Comparison of ENCODE assay signal across 1 cellular context in the genomic region with DNA sequence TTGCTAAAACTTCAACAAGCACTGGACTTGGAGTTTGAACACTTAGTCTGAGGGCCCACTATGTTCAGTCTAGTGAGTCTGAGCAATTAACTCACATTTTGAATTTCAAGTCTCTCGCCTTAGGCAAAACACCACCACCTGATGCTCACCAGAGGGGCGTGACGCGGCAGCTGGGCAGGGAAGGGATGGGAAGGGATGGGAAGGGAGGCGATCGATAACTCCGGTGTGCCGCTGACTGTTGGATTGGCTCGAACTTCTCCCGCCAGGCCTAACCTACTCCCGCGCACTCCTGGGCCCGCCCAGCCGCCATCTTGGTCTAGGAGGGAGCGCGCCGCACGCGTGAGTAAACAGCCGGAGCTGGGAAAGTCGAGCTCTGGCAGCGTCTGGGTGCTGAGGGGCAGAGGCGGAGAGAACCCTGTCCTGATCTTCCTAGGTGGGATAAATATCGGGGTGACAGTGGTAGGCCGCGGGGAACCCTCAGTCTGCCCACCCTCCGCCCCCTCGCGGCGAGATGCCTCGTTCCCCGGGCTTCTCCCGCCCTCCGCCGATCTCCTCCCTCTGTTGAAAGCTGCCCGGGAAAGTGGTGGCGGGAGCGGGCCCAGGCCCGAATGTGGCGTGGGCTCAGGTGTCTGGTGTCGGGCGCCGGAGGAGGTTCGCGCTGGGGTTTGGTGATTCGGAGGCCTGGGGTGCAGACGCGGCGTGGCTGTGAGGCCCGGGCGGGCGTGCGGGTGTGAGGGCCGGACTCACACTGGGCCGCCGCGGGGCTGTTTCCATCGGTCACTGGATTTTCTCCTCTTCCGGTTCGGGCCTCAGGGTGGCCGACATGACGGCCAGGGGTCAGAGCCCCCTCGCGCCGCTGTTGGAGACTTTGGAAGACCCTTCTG.
TF ChIP-seq lines count a peak whose summit lies in the region.

A gene with protein sequence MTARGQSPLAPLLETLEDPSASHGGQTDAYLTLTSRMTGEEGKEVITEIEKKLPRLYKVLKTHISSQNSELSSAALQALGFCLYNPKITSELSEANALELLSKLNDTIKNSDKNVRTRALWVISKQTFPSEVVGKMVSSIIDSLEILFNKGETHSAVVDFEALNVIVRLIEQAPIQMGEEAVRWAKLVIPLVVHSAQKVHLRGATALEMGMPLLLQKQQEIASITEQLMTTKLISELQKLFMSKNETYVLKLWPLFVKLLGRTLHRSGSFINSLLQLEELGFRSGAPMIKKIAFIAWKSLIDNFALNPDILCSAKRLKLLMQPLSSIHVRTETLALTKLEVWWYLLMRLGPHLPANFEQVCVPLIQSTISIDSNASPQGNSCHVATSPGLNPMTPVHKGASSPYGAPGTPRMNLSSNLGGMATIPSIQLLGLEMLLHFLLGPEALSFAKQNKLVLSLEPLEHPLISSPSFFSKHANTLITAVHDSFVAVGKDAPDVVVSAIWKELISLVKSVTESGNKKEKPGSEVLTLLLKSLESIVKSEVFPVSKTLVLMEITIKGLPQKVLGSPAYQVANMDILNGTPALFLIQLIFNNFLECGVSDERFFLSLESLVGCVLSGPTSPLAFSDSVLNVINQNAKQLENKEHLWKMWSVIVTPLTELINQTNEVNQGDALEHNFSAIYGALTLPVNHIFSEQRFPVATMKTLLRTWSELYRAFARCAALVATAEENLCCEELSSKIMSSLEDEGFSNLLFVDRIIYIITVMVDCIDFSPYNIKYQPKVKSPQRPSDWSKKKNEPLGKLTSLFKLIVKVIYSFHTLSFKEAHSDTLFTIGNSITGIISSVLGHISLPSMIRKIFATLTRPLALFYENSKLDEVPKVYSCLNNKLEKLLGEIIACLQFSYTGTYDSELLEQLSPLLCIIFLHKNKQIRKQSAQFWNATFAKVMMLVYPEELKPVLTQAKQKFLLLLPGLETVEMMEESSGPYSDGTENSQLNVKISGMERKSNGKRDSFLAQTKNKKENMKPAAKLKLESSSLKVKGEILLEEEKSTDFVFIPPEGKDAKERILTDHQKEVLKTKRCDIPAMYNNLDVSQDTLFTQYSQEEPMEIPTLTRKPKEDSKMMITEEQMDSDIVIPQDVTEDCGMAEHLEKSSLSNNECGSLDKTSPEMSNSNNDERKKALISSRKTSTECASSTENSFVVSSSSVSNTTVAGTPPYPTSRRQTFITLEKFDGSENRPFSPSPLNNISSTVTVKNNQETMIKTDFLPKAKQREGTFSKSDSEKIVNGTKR (N-terminal part only) (plus strand): TSS at position 302 of the 884 bp plus-strand sequence. CDS start 522 bp downstream, at position 824.

TF ChIP-seq in HepG2, 621 proteins besides CTCF, POLR2A, EP300 and RAD21 (continued from another document and continues in another):
- TF ChIP-seq, protein P1, sequence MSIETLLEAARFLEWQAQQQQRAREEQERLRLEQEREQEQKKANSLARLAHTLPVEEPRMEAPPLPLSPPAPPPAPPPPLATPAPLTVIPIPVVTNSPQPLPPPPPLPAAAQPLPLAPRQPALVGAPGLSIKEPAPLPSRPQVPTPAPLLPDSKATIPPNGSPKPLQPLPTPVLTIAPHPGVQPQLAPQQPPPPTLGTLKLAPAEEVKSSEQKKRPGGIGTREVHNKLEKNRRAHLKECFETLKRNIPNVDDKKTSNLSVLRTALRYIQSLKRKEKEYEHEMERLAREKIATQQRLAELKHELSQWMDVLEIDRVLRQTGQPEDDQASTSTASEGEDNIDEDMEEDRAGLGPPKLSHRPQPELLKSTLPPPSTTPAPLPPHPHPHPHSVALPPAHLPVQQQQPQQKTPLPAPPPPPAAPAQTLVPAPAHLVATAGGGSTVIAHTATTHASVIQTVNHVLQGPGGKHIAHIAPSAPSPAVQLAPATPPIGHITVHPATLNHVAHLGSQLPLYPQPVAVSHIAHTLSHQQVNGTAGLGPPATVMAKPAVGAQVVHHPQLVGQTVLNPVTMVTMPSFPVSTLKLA (IDR thresholded peaks at IDR 0.05), result peak; percentile 71
- TF ChIP-seq MAZ (IDR thresholded peaks at IDR 0.05; ENCODE audit: borderline replicate concordance, low read depth, low read length) (peak; percentile 62; the same call in 1 of the 2 replicates), MAZ (CRISPR knock-in tag; IDR thresholded peaks at IDR 0.05; ENCODE audit: low read depth) (peak; percentile 94), MIER3 (CRISPR knock-in tag; IDR thresholded peaks at IDR 0.05; ENCODE audit: borderline replicate concordance) (peak; percentile 93; the same call in 1 of the 2 replicates), MTA1 (CRISPR knock-in tag; IDR thresholded peaks at IDR 0.05; ENCODE audit: borderline replicate concordance) (peak; percentile 75; the same call in 1 of the 2 replicates), ZNF589 (CRISPR knock-in tag; conservative IDR thresholded peaks at IDR 0.05) (peak; percentile 69; the same call in 1 of the 2 replicates), ZMYM2 (CRISPR knock-in tag; IDR thresholded peaks at IDR 0.05) (peak; percentile 60; the same call in 1 of the 2 replicates), MXI1 (IDR thresholded peaks at IDR 0.05; ENCODE audit: borderline replicate concordance, low read depth, low read length) (peak; percentile 69; the same call in 2 of the 3 replicates), ZNF230 (CRISPR knock-in tag; IDR thresholded peaks at IDR 0.05) (peak; percentile 87), MXD4 (CRISPR knock-in tag; IDR thresholded peaks at IDR 0.05) (peak; percentile 94), ZFAT (CRISPR knock-in tag; conservative IDR thresholded peaks at IDR 0.05) (no peak), NCOA2 (CRISPR knock-in tag; IDR thresholded peaks at IDR 0.05) (peak; percentile 55; the same call in 1 of the 2 replicates), ISX (CRISPR knock-in tag; conservative IDR thresholded peaks at IDR 0.05) (0 out of 2 replicates have a peak, but pooled peaks have one; percentile 18), BORCS8-MEF2B (CRISPR knock-in tag; IDR thresholded peaks at IDR 0.05) (peak; percentile 97), TBP (CRISPR knock-in tag; IDR thresholded peaks at IDR 0.05) (no peak), AGO1 (IDR thresholded peaks at IDR 0.05; ENCODE audit: low read depth, low read length, poor library complexity, severe bottlenecking) (peak; percentile 65)
- TF ChIP-seq, protein P2, sequence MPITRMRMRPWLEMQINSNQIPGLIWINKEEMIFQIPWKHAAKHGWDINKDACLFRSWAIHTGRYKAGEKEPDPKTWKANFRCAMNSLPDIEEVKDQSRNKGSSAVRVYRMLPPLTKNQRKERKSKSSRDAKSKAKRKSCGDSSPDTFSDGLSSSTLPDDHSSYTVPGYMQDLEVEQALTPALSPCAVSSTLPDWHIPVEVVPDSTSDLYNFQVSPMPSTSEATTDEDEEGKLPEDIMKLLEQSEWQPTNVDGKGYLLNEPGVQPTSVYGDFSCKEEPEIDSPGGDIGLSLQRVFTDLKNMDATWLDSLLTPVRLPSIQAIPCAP (CRISPR knock-in tag; IDR thresholded peaks at IDR 0.05; ENCODE audit: low read depth), result peak; percentile 88; the same call in 1 of the 2 replicates
- TF ChIP-seq, protein P3, sequence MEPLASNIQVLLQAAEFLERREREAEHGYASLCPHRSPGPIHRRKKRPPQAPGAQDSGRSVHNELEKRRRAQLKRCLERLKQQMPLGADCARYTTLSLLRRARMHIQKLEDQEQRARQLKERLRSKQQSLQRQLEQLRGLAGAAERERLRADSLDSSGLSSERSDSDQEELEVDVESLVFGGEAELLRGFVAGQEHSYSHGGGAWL (CRISPR knock-in tag; IDR thresholded peaks at IDR 0.05), result peak; percentile 78; the same call in 1 of the 2 replicates
- TF ChIP-seq, protein P4, sequence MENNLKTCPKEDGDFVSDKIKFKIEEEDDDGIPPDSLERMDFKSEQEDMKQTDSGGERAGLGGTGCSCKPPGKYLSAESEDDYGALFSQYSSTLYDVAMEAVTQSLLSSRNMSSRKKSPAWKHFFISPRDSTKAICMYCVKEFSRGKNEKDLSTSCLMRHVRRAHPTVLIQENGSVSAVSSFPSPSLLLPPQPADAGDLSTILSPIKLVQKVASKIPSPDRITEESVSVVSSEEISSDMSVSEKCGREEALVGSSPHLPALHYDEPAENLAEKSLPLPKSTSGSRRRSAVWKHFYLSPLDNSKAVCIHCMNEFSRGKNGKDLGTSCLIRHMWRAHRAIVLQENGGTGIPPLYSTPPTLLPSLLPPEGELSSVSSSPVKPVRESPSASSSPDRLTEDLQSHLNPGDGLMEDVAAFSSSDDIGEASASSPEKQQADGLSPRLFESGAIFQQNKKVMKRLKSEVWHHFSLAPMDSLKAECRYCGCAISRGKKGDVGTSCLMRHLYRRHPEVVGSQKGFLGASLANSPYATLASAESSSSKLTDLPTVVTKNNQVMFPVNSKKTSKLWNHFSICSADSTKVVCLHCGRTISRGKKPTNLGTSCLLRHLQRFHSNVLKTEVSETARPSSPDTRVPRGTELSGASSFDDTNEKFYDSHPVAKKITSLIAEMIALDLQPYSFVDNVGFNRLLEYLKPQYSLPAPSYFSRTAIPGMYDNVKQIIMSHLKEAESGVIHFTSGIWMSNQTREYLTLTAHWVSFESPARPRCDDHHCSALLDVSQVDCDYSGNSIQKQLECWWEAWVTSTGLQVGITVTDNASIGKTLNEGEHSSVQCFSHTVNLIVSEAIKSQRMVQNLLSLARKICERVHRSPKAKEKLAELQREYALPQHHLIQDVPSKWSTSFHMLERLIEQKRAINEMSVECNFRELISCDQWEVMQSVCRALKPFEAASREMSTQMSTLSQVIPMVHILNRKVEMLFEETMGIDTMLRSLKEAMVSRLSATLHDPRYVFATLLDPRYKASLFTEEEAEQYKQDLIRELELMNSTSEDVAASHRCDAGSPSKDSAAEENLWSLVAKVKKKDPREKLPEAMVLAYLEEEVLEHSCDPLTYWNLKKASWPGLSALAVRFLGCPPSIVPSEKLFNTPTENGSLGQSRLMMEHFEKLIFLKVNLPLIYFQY (CRISPR knock-in tag; IDR thresholded peaks at IDR 0.05; ENCODE audit: borderline replicate concordance), result peak; percentile 77
- TF ChIP-seq, protein P5, sequence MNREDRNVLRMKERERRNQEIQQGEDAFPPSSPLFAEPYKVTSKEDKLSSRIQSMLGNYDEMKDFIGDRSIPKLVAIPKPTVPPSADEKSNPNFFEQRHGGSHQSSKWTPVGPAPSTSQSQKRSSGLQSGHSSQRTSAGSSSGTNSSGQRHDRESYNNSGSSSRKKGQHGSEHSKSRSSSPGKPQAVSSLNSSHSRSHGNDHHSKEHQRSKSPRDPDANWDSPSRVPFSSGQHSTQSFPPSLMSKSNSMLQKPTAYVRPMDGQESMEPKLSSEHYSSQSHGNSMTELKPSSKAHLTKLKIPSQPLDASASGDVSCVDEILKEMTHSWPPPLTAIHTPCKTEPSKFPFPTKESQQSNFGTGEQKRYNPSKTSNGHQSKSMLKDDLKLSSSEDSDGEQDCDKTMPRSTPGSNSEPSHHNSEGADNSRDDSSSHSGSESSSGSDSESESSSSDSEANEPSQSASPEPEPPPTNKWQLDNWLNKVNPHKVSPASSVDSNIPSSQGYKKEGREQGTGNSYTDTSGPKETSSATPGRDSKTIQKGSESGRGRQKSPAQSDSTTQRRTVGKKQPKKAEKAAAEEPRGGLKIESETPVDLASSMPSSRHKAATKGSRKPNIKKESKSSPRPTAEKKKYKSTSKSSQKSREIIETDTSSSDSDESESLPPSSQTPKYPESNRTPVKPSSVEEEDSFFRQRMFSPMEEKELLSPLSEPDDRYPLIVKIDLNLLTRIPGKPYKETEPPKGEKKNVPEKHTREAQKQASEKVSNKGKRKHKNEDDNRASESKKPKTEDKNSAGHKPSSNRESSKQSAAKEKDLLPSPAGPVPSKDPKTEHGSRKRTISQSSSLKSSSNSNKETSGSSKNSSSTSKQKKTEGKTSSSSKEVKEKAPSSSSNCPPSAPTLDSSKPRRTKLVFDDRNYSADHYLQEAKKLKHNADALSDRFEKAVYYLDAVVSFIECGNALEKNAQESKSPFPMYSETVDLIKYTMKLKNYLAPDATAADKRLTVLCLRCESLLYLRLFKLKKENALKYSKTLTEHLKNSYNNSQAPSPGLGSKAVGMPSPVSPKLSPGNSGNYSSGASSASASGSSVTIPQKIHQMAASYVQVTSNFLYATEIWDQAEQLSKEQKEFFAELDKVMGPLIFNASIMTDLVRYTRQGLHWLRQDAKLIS (CRISPR knock-in tag; IDR thresholded peaks at IDR 0.05), result no peak; the same call in 1 of the 2 replicates
- TF ChIP-seq, protein P6, sequence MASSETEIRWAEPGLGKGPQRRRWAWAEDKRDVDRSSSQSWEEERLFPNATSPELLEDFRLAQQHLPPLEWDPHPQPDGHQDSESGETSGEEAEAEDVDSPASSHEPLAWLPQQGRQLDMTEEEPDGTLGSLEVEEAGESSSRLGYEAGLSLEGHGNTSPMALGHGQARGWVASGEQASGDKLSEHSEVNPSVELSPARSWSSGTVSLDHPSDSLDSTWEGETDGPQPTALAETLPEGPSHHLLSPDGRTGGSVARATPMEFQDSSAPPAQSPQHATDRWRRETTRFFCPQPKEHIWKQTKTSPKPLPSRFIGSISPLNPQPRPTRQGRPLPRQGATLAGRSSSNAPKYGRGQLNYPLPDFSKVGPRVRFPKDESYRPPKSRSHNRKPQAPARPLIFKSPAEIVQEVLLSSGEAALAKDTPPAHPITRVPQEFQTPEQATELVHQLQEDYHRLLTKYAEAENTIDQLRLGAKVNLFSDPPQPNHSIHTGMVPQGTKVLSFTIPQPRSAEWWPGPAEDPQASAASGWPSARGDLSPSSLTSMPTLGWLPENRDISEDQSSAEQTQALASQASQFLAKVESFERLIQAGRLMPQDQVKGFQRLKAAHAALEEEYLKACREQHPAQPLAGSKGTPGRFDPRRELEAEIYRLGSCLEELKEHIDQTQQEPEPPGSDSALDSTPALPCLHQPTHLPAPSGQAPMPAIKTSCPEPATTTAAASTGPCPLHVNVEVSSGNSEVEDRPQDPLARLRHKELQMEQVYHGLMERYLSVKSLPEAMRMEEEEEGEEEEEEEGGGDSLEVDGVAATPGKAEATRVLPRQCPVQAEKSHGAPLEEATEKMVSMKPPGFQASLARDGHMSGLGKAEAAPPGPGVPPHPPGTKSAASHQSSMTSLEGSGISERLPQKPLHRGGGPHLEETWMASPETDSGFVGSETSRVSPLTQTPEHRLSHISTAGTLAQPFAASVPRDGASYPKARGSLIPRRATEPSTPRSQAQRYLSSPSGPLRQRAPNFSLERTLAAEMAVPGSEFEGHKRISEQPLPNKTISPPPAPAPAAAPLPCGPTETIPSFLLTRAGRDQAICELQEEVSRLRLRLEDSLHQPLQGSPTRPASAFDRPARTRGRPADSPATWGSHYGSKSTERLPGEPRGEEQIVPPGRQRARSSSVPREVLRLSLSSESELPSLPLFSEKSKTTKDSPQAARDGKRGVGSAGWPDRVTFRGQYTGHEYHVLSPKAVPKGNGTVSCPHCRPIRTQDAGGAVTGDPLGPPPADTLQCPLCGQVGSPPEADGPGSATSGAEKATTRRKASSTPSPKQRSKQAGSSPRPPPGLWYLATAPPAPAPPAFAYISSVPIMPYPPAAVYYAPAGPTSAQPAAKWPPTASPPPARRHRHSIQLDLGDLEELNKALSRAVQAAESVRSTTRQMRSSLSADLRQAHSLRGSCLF (CRISPR knock-in tag; IDR thresholded peaks at IDR 0.05; ENCODE audit: borderline replicate concordance), result no peak
